ENCODE assay signal across 2 cellular contexts in the genomic region with DNA sequence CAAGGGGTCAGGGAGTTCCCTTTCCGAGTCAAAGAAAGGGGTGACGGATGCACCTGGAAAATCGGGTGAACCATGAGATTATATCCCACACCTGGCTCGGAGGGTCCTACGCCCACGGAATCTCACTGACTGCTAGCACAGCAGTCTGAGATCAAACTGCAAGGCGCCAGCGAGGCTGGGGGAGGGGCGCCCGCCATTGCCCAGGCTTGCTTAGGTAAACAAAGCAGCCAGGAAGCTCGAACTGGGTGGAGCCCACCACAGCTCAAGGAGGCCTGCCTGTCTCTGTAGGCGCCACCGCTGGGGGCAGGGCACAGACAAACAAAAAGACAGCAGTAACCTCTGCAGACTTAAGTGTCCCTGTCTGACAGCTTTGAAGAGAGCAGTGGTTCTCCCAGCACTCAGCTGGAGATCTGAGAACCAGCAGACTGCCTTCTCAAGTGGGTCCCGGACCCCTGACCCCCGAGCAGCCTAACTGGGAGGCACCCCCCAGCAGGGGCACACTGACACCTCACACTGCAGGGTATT. TPM values are rescaled to one million over a fixed set of nuclear protein-coding genes. Genes with fewer than 3 reads are reported as not detected.
"Had no signal": no experiment of that assay in that cellular context is flagged by ENCODE, and none has a peak within 500 bp of the region (broad histone marks: within the 10 kb centered on the region; RNA-seq: fewer than 3 reads in every experiment).

No MANE protein-coding gene starts in this region.

RNA-seq across cellular contexts. Expression of gene KLF15, which starts 25.3 kb away (rescaled TPM):
- total RNA-seq: epithelial cell of proximal tubule, smooth muscle cell had no signal
